ENCODE assay signal across 21 cellular contexts in the genomic region with DNA sequence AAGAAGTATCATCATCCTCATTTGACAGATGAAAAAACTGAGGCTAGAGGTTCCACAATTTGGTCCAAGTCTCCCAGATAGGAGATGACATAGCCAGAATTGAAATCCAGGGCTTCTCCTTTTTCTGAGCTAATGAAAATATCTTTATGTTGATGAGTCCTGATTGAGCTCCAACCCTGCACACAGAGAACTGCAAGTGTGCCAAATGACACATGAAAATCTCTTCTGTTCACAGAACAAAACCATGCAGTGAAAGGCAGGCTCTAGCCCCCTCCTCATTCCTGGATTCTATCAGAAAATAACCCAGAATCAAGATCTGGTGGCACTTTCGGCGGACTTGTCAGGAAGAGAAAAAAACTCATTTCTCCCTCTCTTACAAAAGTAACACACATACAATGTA.
"Had no signal": no experiment of that assay in that cellular context is flagged by ENCODE, and none has a peak within 500 bp of the region (broad histone marks: within the 10 kb centered on the region; RNA-seq: fewer than 3 reads in every experiment).

No MANE protein-coding gene starts in this region.

- FAIRE-seq: endothelial cell of umbilical vein had no signal

- H3K27ac Mint-ChIP-seq: endodermal cell; naive B cell; stimulated activated effector memory CD8-positive, alpha-beta T cell treated with anti-CD3 and anti-CD28 coated beads, Interleukin-12 subunit alpha, Interleukin-12 subunit beta, amount 100 ng/mL, for 72 hours had no signal

- H3K36me3 Mint-ChIP-seq: naive B cell; stimulated activated effector memory CD8-positive, alpha-beta T cell treated with anti-CD3 and anti-CD28 coated beads, Interleukin-12 subunit alpha, Interleukin-12 subunit beta, amount 100 ng/mL, for 72 hours had no signal

- H3K27ac ChIP-seq: coronary artery, parathyroid adenoma, prostate gland, right lobe of liver, tibial nerve had no signal

- H3K4me1 ChIP-seq: heart right ventricle, parathyroid adenoma, prostate gland, right lobe of liver had no signal

- H3K27me3 ChIP-seq: gastrocnemius medialis, heart right ventricle, right lobe of liver, tibial nerve had no signal

- H3K9me3 Mint-ChIP-seq: endodermal cell; naive B cell; nephron; stimulated activated effector memory CD8-positive, alpha-beta T cell treated with anti-CD3 and anti-CD28 coated beads, Interleukin-12 subunit alpha, Interleukin-12 subunit beta, amount 100 ng/mL, for 72 hours had no signal

- DNase-seq: effector CD4-positive, alpha-beta T cell; endodermal cell; erythroblast; gastrocnemius medialis; heart right ventricle; islet precursor cell; mesendoderm; naive B cell; occipital lobe; right lobe of liver; stimulated activated CD4-positive, alpha-beta T cell treated with anti-CD3 and anti-CD28 coated beads, Interleukin-4, amount 100 ng/mL, for 1 hour; stimulated activated CD8-positive, alpha-beta memory T cell treated with anti-CD3 and anti-CD28 coated beads, Interleukin-4, amount 100 ng/mL, for 48 hours; stimulated activated naive CD8-positive, alpha-beta T cell treated with anti-CD3 and anti-CD28 coated beads, Interleukin-15, Interleukin-2, amounts not matched to agents 100 U/mL and 50 U/mL, for 24 hours had no signal

- ATAC-seq: gastrocnemius medialis; stimulated activated effector memory CD8-positive, alpha-beta T cell treated with anti-CD3 and anti-CD28 coated beads, Interleukin-12 subunit alpha, Interleukin-12 subunit beta, amount 100 ng/mL, for 72 hours; stimulated activated naive CD8-positive, alpha-beta T cell treated with anti-CD3 and anti-CD28 coated beads, Interleukin-15, Interleukin-2, amounts not matched to agents 100 U/mL and 50 U/mL, for 24 hours had no signal

- H3K9ac ChIP-seq: parathyroid adenoma had no signal

- H2AFZ ChIP-seq: parathyroid adenoma had no signal

- H3K4me3 Mint-ChIP-seq: endodermal cell; naive B cell; nephron; stimulated activated effector memory CD8-positive, alpha-beta T cell treated with anti-CD3 and anti-CD28 coated beads, Interleukin-12 subunit alpha, Interleukin-12 subunit beta, amount 100 ng/mL, for 72 hours had no signal

- H3K4me3 ChIP-seq: coronary artery, gastrocnemius medialis, heart right ventricle, lung, prostate gland, right lobe of liver, tibial nerve had no signal

- H3K36me3 ChIP-seq: gastrocnemius medialis, heart right ventricle, prostate gland, right lobe of liver, tibial nerve had no signal

- H3K4me1 Mint-ChIP-seq: endodermal cell; naive B cell; stimulated activated effector memory CD8-positive, alpha-beta T cell treated with anti-CD3 and anti-CD28 coated beads, Interleukin-12 subunit alpha, Interleukin-12 subunit beta, amount 100 ng/mL, for 72 hours had no signal

- H3K9me3 ChIP-seq: gastrocnemius medialis, heart right ventricle, prostate gland, right lobe of liver, tibial nerve had no signal
